ENCODE assay signal across 8 cellular contexts in the genomic region with DNA sequence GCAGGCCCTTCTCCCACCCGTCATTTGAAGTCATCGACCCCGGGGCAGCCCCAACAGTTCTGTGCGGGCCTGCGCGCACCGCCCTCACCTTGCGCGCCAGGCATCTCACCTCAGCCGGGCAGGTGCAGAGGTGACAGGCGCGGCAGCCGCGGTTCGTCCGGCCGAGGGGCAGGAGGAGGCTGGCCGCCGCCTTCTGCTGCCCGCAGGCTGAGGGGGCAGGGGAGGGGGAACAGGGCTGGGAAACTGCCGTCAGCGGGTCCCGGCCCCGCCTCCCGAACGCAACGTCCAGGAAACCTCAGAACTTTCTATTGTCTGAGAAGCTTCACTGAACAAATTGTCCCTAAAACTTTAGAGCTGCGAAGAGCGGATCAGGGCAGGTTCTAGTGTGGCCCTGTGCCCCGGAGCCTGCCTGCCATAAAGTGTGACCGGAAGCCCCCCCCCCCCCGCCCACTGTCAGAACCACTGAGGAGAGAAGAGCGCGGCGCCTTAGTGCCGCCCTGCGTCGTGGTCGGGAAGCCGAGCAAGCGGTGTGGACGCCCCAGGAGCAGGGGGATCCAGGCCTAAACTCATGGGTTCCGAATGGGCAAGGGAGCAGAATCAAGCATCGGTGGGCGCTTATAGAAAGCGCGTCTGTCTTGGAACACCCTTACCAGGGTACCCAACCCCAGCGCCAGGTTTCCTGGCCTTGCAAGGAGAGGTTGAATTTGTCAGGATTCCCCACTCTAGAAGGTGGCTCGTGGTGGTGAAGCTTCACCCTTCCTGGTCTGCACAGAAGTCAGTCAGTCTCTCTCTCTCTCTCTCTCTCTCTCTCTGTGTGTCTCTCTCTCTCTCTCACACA. TPM values are rescaled to one million over a fixed set of nuclear protein-coding genes. Genes with fewer than 3 reads are reported as not detected.
DNase-seq lines count a peak whose midpoint lies in the region; TF ChIP-seq lines count a peak whose summit lies in the region.

No MANE protein-coding gene starts in this region.

- H3K4me1 Mint-ChIP-seq in CD14-positive monocyte (peaks cover 38% of the 10 kb centered on the region), nephron (peaks cover 38% of the 10 kb centered on the region)

- in situ Hi-C loops in KBM-7 (cut with MboI; ENCODE audit: low pct_unique_long_range_greater_than_20kb, low sequenced_read_pairs), result no loop called here

- peak overlapping the region; percentile 66 to 94 for H3K4me3 Mint-ChIP-seq in CD14-positive monocyte
- H3K4me3 Mint-ChIP-seq in nephron, result peak overlapping the region; percentile 68 to 81 (median 78)

- H3K27ac Mint-ChIP-seq in CD14-positive monocyte (peak overlapping the region in 3 of 7 donors; percentile 30 to 89 (median 87)), nephron (no peak overlapping the region)

- intact Hi-C loops in CD14-positive monocyte (cut with micrococcal nuclease), result no loop called here

- H3K9me3 Mint-ChIP-seq in CD14-positive monocyte (peaks cover 2 to 48% (median 32%) of the 10 kb centered on the region in 7 donors), nephron (peaks cover 5% of the 10 kb centered on the region)

- H3K27me3 Mint-ChIP-seq in CD14-positive monocyte (ENCODE audit: low read depth in 3 of 3) (peaks cover 95 to 99% (median 97%) of the 10 kb centered on the region in 3 donors), nephron (ENCODE audit: low read depth) (peaks cover 97% of the 10 kb centered on the region)

- DNase-seq in CD14-positive monocyte (ENCODE audit: low spot score), result no peak
- peak; percentile 4 for DNase-seq in KBM-7
- peak; percentile 14 for DNase-seq in epidermal melanocyte (ENCODE audit: insufficient read length, low spot score)
- DNase-seq in mesenteric fat pad (ENCODE audit: low spot score), result no peak
- DNase-seq in NCI-H345 treated with DMSO at 0.1 percent for 48 hours (lab: John Stamatoyannopoulos, UW; ENCODE audit: unreplicated experiment), result no peak
- no peak for DNase-seq in DMS153 (lab: John Stamatoyannopoulos, UW)
- no peak for DNase-seq in NAMALWA (ENCODE audit: low spot score)

- TF ChIP-seq CTCF in CD14-positive monocyte (IDR thresholded peaks at IDR 0.05) (no peak), nephron (IDR thresholded peaks at IDR 0.05; ENCODE audit: unreplicated experiment in 3 of 3) (no peak)

- H3K36me3 Mint-ChIP-seq in CD14-positive monocyte (peaks cover 9 to 14% of the 10 kb centered on the region in 2 donors), nephron (ENCODE audit: low read depth) (no peaks in the 10 kb centered on the region)

RNA-seq across cellular contexts. Expression of gene TBX15, which starts 13.3 kb away (rescaled TPM):
- polyA plus RNA-seq in CD14-positive monocyte, result not detected
- total RNA-seq in mesenteric fat pad, result 10.4 TPM

Comparison
In these comparisons a context has a peak if more than half of its experiments do, and no peak if none do; other contexts are left out.
1. DNase-seq: peak in KBM-7 (single experiment) and epidermal melanocyte (single experiment); none in CD14-positive monocyte (single experiment), mesenteric fat pad (single experiment), NCI-H345 treated with DMSO at 0.1 percent for 48 hours (single experiment), DMS153 (single experiment) and NAMALWA (single experiment).